In the genomic region with DNA sequence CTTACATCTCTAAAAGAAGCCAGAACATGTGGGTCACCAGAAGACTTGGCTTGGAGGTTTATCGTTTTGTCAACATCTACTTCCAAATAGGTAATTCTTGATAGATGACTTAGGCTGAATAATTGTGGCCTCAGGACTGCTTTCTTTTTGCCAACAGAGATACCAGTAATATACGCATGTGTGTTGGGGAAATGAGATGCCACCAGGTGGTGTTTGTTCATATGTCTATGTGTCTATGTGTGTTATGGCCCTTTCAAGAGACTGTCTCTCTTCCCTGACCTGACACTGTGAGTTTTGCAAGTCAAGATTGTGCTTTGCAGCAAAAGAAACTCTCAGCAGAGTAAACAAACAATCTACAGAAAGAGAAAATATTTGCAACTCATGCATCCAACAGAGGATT, we compare ENCODE assay signal across 11 cellular contexts. TPM values are rescaled to one million over a fixed set of nuclear protein-coding genes. Genes with fewer than 3 reads are reported as not detected.
DNase-seq lines count a peak whose midpoint lies in the region; TF ChIP-seq lines count a peak whose summit lies in the region.
"Had no signal": no experiment of that assay in that cellular context is flagged by ENCODE, and none has a peak within 500 bp of the region (broad histone marks: within the 10 kb centered on the region; RNA-seq: fewer than 3 reads in every experiment).

No MANE protein-coding gene starts in this region.

- no peak for TF ChIP-seq CTCF in GM20000 (IDR thresholded peaks at IDR 0.05; ENCODE audit: extremely low read depth, missing control alignments)

- DNase-seq in DMS 273 (lab: John Stamatoyannopoulos, UW; ENCODE audit: unreplicated experiment) (peak; percentile 87), GM20000 (ENCODE audit: low spot score) (peak; percentile 9), NCI-H524 treated with DMSO at 0.1 percent for 48 hours (lab: John Stamatoyannopoulos, UW) (peak; percentile 46), dermis blood vessel endothelial cell (peak; percentile 38), mesenteric fat pad (ENCODE audit: low spot score) (no peak), GDM1 (lab: John Stamatoyannopoulos, UW) (no peak), GM03348 (ENCODE audit: low spot score) (no peak)
- DNase-seq in stimulated activated CD4-positive, alpha-beta T cell treated with anti-CD3 and anti-CD28 coated beads, Interleukin-4, amount 100 ng/mL, for 4 hours = no peak
- DNase-seq: activated CD4-positive, alpha-beta T cell treated with anti-CD3 and anti-CD28 coated beads for 36 hours; left cardiac atrium had no signal

RNA-seq across cellular contexts. Expression of a gene that starts 31.6 kb away (rescaled TPM):
- total RNA-seq in dermis blood vessel endothelial cell = not detected in 2 replicates
- total RNA-seq in mesenteric fat pad = not detected
- total RNA-seq: activated CD4-positive, alpha-beta T cell treated with anti-CD3 and anti-CD28 coated beads for 36 hours; esophagus mucosa; left cardiac atrium had no signal

RNA-seq across cellular contexts. Expression of a gene that starts 47.2 kb away (rescaled TPM):
- total RNA-seq in dermis blood vessel endothelial cell (23.9 and 35.7 TPM in 2 replicates), mesenteric fat pad (9.2 TPM)

Comparison
In these comparisons a context has a peak if more than half of its experiments do, and no peak if none do; other contexts are left out.
1. DNase-seq: peak in DMS 273 (single experiment), GM20000 (single experiment), NCI-H524 treated with DMSO at 0.1 percent for 48 hours (single experiment) and dermis blood vessel endothelial cell (single experiment); none in mesenteric fat pad (single experiment), GDM1 (single experiment), stimulated activated CD4-positive, alpha-beta T cell treated with anti-CD3 and anti-CD28 coated beads, Interleukin-4, amount 100 ng/mL, for 4 hours (0 of 2) and GM03348 (single experiment).